11 cellular contexts compared by ENCODE assay signal in the genomic region with DNA sequence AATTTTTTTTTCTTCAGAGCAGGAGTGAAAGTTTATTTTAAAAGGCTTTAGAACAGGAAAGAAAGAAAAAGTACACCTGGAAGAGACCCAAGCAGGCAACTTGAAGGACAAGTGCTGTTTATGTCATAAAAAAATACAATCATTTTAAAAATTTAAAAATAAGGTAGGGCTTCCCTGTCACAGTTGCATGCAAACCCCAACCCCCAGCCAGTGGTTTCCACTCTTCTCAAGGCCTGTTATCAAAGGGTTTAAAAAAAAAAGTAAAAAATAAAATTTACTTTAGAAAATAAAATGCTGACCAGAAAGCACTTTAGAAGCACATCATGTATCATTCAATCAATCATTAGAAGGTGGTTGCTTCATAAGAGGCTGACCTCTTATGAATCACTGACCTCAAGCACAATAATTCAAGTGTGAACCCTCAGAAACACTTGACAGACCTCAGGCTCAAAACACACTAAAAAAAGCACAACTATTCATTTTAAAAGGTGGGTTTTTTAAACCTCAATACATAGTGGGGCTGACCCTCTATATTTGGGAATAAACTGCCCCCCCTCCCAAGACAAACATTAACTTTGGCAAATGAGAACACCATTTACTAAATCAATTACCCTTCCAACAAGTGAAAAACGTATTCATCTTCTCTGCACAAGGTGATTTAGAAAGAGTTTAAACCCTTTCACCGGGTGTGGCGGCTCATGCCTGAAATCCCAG. TPM values are rescaled to one million over a fixed set of nuclear protein-coding genes. Genes with fewer than 3 reads are reported as not detected.
A peak's percentile ranks its signal among the peaks of the same experiment; 100 is the strongest.
DNase-seq lines count a peak whose midpoint lies in the region; ATAC-seq and TF ChIP-seq lines count a peak whose summit lies in the region.
"Had no signal": no experiment of that assay in that cellular context is flagged by ENCODE, and none has a peak within 500 bp of the region (broad histone marks: within the 10 kb centered on the region; RNA-seq: fewer than 3 reads in every experiment).

No MANE protein-coding gene starts in this region.

- H2AFZ ChIP-seq in ACC112 (ENCODE audit: low read length, unreplicated experiment) = no peak overlapping the region

- peak; percentile 49 for ATAC-seq in GM19467 (IDR thresholded peaks at IDR 0.05; ENCODE audit: unreplicated experiment)
- ATAC-seq in Panc1 = no peak
- ATAC-seq in left lobe of liver = peak; percentile 61
- ATAC-seq in GM19395 (IDR thresholded peaks at IDR 0.05; ENCODE audit: unreplicated experiment) = no peak

- H3K4me3 ChIP-seq in ACC112 (ENCODE audit: low read depth, low read length) (no peak overlapping the region), Panc1 (ENCODE audit: low read depth in 2 of 2, low read length in 2 of 2) (no peak overlapping the region), HAP-1 (no peak overlapping the region)
- H3K4me3 ChIP-seq: heart right ventricle, skin epidermis had no signal

- no peaks in the 10 kb centered on the region for H3K27me3 ChIP-seq in ACC112 (ENCODE audit: insufficient read depth, low read length)
- no peaks in the 10 kb centered on the region for H3K27me3 ChIP-seq in Panc1 (ENCODE audit: control insufficient read depth, insufficient read depth, low read length)
- H3K27me3 ChIP-seq in HAP-1 (ENCODE audit: low read depth) = no peaks in the 10 kb centered on the region
- H3K27me3 ChIP-seq: heart right ventricle had no signal

- DNase-seq in Panc1 (ENCODE audit: low read depth, low spot score) (no peak), left lobe of liver (ENCODE audit: low spot score) (no peak), HAP-1 (ENCODE audit: low spot score in 2 of 2) (no peak), CD1c-positive myeloid dendritic cell (ENCODE audit: extremely low spot score) (no peak), NCI-H524 (lab: John Stamatoyannopoulos, UW) (no peak)
- DNase-seq: activated gamma-delta T cell, heart right ventricle had no signal

- H3K36me3 ChIP-seq in ACC112 (ENCODE audit: insufficient read depth, low read length) (no peaks in the 10 kb centered on the region), Panc1 (ENCODE audit: control insufficient read depth, insufficient read depth, low read length) (no peaks in the 10 kb centered on the region), HAP-1 (replicated peaks) (no peaks in the 10 kb centered on the region)
- H3K36me3 ChIP-seq: heart right ventricle had no signal

- POLR2A ChIA-PET in Panc1 (lab: Charles Lee) = no interaction called here

- peaks cover 60% of the 10 kb centered on the region for H3K79me2 ChIP-seq in ACC112 (ENCODE audit: control insufficient read depth, insufficient read depth, low read length, unreplicated experiment)

- H3K27ac ChIP-seq in ACC112 (ENCODE audit: low read depth, low read length) (peak overlapping the region; percentile 45), Panc1 (ENCODE audit: low read length) (peak overlapping the region; percentile 30; the same call in 1 of the 2 replicates)

- no peak for TF ChIP-seq CTCF in Panc1 (IDR thresholded peaks at IDR 0.05)

- H3K4me1 ChIP-seq in ACC112 (ENCODE audit: control insufficient read depth, insufficient read depth, low read length, unreplicated experiment) (peaks cover 23% of the 10 kb centered on the region), Panc1 (ENCODE audit: control insufficient read depth, insufficient read depth, low read length) (peaks cover 18% of the 10 kb centered on the region), HAP-1 (peaks cover 22% of the 10 kb centered on the region)

- CTCF ChIA-PET in Panc1 (lab: Charles Lee) = no interaction called here

- no peaks in the 10 kb centered on the region for H3K9me3 ChIP-seq in Panc1 (ENCODE audit: control insufficient read depth, insufficient read depth, low read depth, low read length)
- no peaks in the 10 kb centered on the region for H3K9me3 ChIP-seq in HAP-1
- H3K9me3 ChIP-seq: heart right ventricle had no signal

- no TSS peak for BruUV-seq in Panc1 (replicated peaks; lab: Mats Ljungman, UMichigan)

- intact Hi-C loops in Panc1 (cut with micrococcal nuclease; ENCODE audit: unreplicated experiment) = no loop called here

- in situ Hi-C loops in Panc1 (cut with HindIII; ENCODE audit: low pct_unique_long_range_greater_than_20kb, low sequenced_read_pairs) (no loop called here), HAP-1 (cut with MboI; ENCODE audit: low sequenced_read_pairs) (no loop called here)

RNA-seq across cellular contexts. Expression of a gene that starts 15.6 kb away (rescaled TPM):
- 62.8 TPM for total RNA-seq in Panc1 (2021; ENCODE audit: unreplicated experiment)
- 40.5 TPM for polyA plus RNA-seq in Panc1 (2012; ENCODE audit: insufficient read length)
- 81.7 TPM for total RNA-seq in left lobe of liver

Comparison
In these comparisons a context has a peak if more than half of its experiments do, and no peak if none do; other contexts are left out.
1. ATAC-seq: peak in GM19467 (single experiment) and left lobe of liver (single experiment); none in Panc1 (single experiment) and GM19395 (single experiment).